ENCODE assay signal across 7 cellular contexts in genomic region chr2:11830708-11831301, GRCh38.
DNase-seq lines count a peak whose midpoint lies in the region; ATAC-seq and TF ChIP-seq lines count a peak whose summit lies in the region.

No MANE protein-coding gene starts in this region.

- peak overlapping the region; percentile 51 for H3K4me3 Mint-ChIP-seq in WTC11
- H3K4me3 Mint-ChIP-seq in stimulated activated memory B cell treated with anti-CD40 and anti-IgM and Interleukin-4, amounts not matched to agents 10 μg/mL and 1 μg/mL and 100 μg/mL, for 72 hours = peak overlapping the region; percentile 22

- no peaks in the 10 kb centered on the region for H3K36me3 ChIP-seq in iPS-18a (ENCODE audit: control insufficient read depth, low read depth, low read length)

- H3K4me3 ChIP-seq in iPS-18a (ENCODE audit: low read length) = peak overlapping the region; percentile 43

- peak overlapping the region; percentile 97 for H3K27ac Mint-ChIP-seq in WTC11
- peak overlapping the region; percentile 67 for H3K27ac Mint-ChIP-seq in stimulated activated memory B cell treated with anti-CD40 and anti-IgM and Interleukin-4, amounts not matched to agents 10 μg/mL and 1 μg/mL and 100 μg/mL, for 72 hours

- ATAC-seq in WTC11 (no peak), GM21786 (IDR thresholded peaks at IDR 0.05; ENCODE audit: unreplicated experiment) (no peak), HG02623 (IDR thresholded peaks at IDR 0.05; ENCODE audit: unreplicated experiment) (no peak)
- no peak for ATAC-seq in stimulated activated memory B cell treated with anti-CD40 and anti-IgM and Interleukin-4, amounts not matched to agents 10 μg/mL and 1 μg/mL and 100 μg/mL, for 72 hours

- no peak for TF ChIP-seq CTCF in WTC11 (IDR thresholded peaks at IDR 0.05)

- CTCF ChIA-PET in WTC11 (lab: Charles Lee) = no interaction called here

- H3K27me3 Mint-ChIP-seq in WTC11 (ENCODE audit: low read depth) = no peaks in the 10 kb centered on the region
- H3K27me3 Mint-ChIP-seq in stimulated activated memory B cell treated with anti-CD40 and anti-IgM and Interleukin-4, amounts not matched to agents 10 μg/mL and 1 μg/mL and 100 μg/mL, for 72 hours = no peaks in the 10 kb centered on the region

- H3K4me1 Mint-ChIP-seq in WTC11 = peaks cover 51% of the 10 kb centered on the region
- H3K4me1 Mint-ChIP-seq in stimulated activated memory B cell treated with anti-CD40 and anti-IgM and Interleukin-4, amounts not matched to agents 10 μg/mL and 1 μg/mL and 100 μg/mL, for 72 hours = peaks cover 52% of the 10 kb centered on the region

- no peaks in the 10 kb centered on the region for H3K27me3 ChIP-seq in iPS-18a (ENCODE audit: control insufficient read depth, insufficient read depth, low read length)

- peaks cover 24% of the 10 kb centered on the region for H3K9me3 Mint-ChIP-seq in WTC11
- peaks cover 5% of the 10 kb centered on the region for H3K9me3 Mint-ChIP-seq in stimulated activated memory B cell treated with anti-CD40 and anti-IgM and Interleukin-4, amounts not matched to agents 10 μg/mL and 1 μg/mL and 100 μg/mL, for 72 hours

- peak overlapping the region; percentile 66 for H3K27ac ChIP-seq in iPS-18a (ENCODE audit: low read length)

- H3K4me1 ChIP-seq in iPS-18a (ENCODE audit: control insufficient read depth, low read depth, low read length) = peaks cover 15% of the 10 kb centered on the region

- POLR2A ChIA-PET in WTC11 (lab: Charles Lee) = no interaction called here

- DNase-seq in HT-29 (ENCODE audit: low spot score) (peak; percentile 3), WTC11 (ENCODE audit: low spot score) (no peak), DMS79 treated with DMSO at 0.1 percent for 48 hours (lab: John Stamatoyannopoulos, UW) (no peak)

- no peaks in the 10 kb centered on the region for H3K9me3 ChIP-seq in iPS-18a (ENCODE audit: control insufficient read depth, low read depth, low read length)

- H3K9ac ChIP-seq in iPS-18a (ENCODE audit: low read length) = peak overlapping the region; percentile 51

- peaks cover 24% of the 10 kb centered on the region for H3K36me3 Mint-ChIP-seq in WTC11
- peaks cover 9% of the 10 kb centered on the region for H3K36me3 Mint-ChIP-seq in stimulated activated memory B cell treated with anti-CD40 and anti-IgM and Interleukin-4, amounts not matched to agents 10 μg/mL and 1 μg/mL and 100 μg/mL, for 72 hours

TF ChIP-seq in WTC11, 78 proteins besides CTCF, POLR2A, EP300 and RAD21:
- TF ChIP-seq OVOL2 (CRISPR knock-in tag; IDR thresholded peaks at IDR 0.05; ENCODE audit: borderline replicate concordance) = no peak
- no peak for TF ChIP-seq PRRX2 (CRISPR knock-in tag; IDR thresholded peaks at IDR 0.05)
- TF ChIP-seq ESRRA (CRISPR knock-in tag; IDR thresholded peaks at IDR 0.05; ENCODE audit: borderline replicate concordance) = no peak
- no peak for TF ChIP-seq ZNF416 (CRISPR knock-in tag; IDR thresholded peaks at IDR 0.05)
- TF ChIP-seq, protein P1, sequence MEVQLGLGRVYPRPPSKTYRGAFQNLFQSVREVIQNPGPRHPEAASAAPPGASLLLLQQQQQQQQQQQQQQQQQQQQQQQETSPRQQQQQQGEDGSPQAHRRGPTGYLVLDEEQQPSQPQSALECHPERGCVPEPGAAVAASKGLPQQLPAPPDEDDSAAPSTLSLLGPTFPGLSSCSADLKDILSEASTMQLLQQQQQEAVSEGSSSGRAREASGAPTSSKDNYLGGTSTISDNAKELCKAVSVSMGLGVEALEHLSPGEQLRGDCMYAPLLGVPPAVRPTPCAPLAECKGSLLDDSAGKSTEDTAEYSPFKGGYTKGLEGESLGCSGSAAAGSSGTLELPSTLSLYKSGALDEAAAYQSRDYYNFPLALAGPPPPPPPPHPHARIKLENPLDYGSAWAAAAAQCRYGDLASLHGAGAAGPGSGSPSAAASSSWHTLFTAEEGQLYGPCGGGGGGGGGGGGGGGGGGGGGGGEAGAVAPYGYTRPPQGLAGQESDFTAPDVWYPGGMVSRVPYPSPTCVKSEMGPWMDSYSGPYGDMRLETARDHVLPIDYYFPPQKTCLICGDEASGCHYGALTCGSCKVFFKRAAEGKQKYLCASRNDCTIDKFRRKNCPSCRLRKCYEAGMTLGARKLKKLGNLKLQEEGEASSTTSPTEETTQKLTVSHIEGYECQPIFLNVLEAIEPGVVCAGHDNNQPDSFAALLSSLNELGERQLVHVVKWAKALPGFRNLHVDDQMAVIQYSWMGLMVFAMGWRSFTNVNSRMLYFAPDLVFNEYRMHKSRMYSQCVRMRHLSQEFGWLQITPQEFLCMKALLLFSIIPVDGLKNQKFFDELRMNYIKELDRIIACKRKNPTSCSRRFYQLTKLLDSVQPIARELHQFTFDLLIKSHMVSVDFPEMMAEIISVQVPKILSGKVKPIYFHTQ (CRISPR knock-in tag; IDR thresholded peaks at IDR 0.05) = no peak
